In genomic region chr15:28975766-28976179, GRCh38 we compare ENCODE assay signal across 8 cellular contexts.
DNase-seq lines count a peak whose midpoint lies in the region; ATAC-seq, FAIRE-seq and TF ChIP-seq lines count a peak whose summit lies in the region.

No MANE protein-coding gene starts in this region.

- H3K27me3 ChIP-seq in lower lobe of right lung (ENCODE audit: low read depth): no peaks in the 10 kb centered on the region

- ATAC-seq in lower lobe of right lung: peak; percentile 49 to 64
- no peak for ATAC-seq in HG03342 (IDR thresholded peaks at IDR 0.05; ENCODE audit: unreplicated experiment)

- in situ Hi-C loops in astrocyte of the spinal cord (cut with HindIII; ENCODE audit: low sequenced_read_pairs): no loop called here

- no peak overlapping the region for H3K4me3 ChIP-seq in astrocyte of the spinal cord (ENCODE audit: low read depth, low read length)
- H3K4me3 ChIP-seq in lower lobe of right lung: no peak overlapping the region

- H3K9me3 ChIP-seq in lower lobe of right lung: no peaks in the 10 kb centered on the region

- H3K27ac ChIP-seq in lower lobe of right lung: no peak overlapping the region

- H3K4me1 ChIP-seq in lower lobe of right lung: no peaks in the 10 kb centered on the region

- FAIRE-seq in TTC549 (lab: Jason Lieb, UNC): peak; percentile 76

- intact Hi-C loops in lower lobe of right lung (cut with DNase I): no loop called here

- no peaks in the 10 kb centered on the region for H3K36me3 ChIP-seq in lower lobe of right lung

- DNase-seq in NCI-H2107 treated with DMSO at 0.1 percent for 48 hours (lab: John Stamatoyannopoulos, UW; ENCODE audit: unreplicated experiment) (peak; percentile 38), NCI-H2107 (lab: John Stamatoyannopoulos, UW) (no peak), NCI-H1092 (lab: John Stamatoyannopoulos, UW) (peak; percentile 35), astrocyte of the spinal cord (ENCODE audit: low read depth, low spot score) (peak; percentile 59), lower lobe of right lung (no peak)
- peak; percentile 39 to 86 (median 63) for DNase-seq in stimulated activated naive CD4-positive, alpha-beta T cell (lab: John Stamatoyannopoulos, UW)

- peak; percentile 87 for TF ChIP-seq CTCF in astrocyte of the spinal cord (IDR thresholded peaks at IDR 0.05; ENCODE audit: low read depth, low read length)
- peak; percentile 72 for TF ChIP-seq CTCF in lower lobe of right lung (IDR thresholded peaks at IDR 0.05)

Comparison
In these comparisons a context has a peak if more than half of its experiments do, and no peak if none do; other contexts are left out.
1. DNase-seq: peak in NCI-H2107 treated with DMSO at 0.1 percent for 48 hours (single experiment), NCI-H1092 (single experiment), astrocyte of the spinal cord (single experiment) and stimulated activated naive CD4-positive, alpha-beta T cell (6 of 6); none in NCI-H2107 (single experiment) and lower lobe of right lung (single experiment).